In the genomic region with DNA sequence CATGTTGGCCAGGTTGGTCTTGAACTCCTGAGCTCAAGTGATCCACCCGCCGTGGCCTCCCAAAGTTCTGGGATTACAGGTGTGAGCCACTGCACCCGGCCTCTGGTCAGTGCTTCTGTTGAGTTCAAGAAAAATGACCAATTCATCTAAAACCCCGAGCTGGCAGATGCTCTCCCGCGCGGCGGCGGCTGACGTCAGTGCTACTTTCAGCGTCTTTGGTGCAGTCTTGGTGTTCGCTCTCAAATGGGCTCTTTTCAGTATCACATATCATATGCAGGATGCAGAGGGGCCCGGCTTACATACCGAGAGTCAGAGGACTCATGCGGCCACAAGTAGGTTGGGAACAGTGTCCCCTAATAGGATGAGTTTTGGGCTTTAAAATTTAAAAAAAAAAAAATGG, we compare ENCODE assay signal across 15 cellular contexts.
DNase-seq lines count a peak whose midpoint lies in the region; ATAC-seq and TF ChIP-seq lines count a peak whose summit lies in the region.
"Had no signal": no experiment of that assay in that cellular context is flagged by ENCODE, and none has a peak within 500 bp of the region (broad histone marks: within the 10 kb centered on the region; RNA-seq: fewer than 3 reads in every experiment).

No MANE protein-coding gene starts in this region.

- no peak for TF ChIP-seq POLR2A in uterus (IDR thresholded peaks at IDR 0.05)

- DNase-seq in Right ventricle myocardium superior: peak; percentile 39
- DNase-seq in cardiac septum (ENCODE audit: low spot score): no peak
- DNase-seq in endodermal cell: no peak
- no peak for DNase-seq in uterus
- DNase-seq in NCI-H1417 (lab: John Stamatoyannopoulos, UW): no peak
- no peak for DNase-seq in H4 (ENCODE audit: low spot score)
- DNase-seq in NCI-H1092 (lab: John Stamatoyannopoulos, UW): no peak
- DNase-seq: COR-L47, HCEC 1CT, NCI-H146, SIG-M5 had no signal

- H3K4me1 ChIP-seq in endodermal cell (ENCODE audit: control insufficient read depth, insufficient read depth, low read length) (peaks cover 15% of the 10 kb centered on the region), rectal smooth muscle tissue (ENCODE audit: control insufficient read depth, insufficient read depth, low read length) (peaks cover 63% of the 10 kb centered on the region), uterus (peaks cover 16 to 25% of the 10 kb centered on the region in 2 donors)

- H3K9me3 Mint-ChIP-seq in endodermal cell: peaks cover 5% of the 10 kb centered on the region
- H3K9me3 Mint-ChIP-seq: CD14-positive monocyte, IgD-negative memory B cell had no signal

- peak overlapping the region; percentile 21 for H3K27ac Mint-ChIP-seq in endodermal cell
- H3K27ac Mint-ChIP-seq: IgD-negative memory B cell had no signal

- no peak overlapping the region for H3K4me3 Mint-ChIP-seq in endodermal cell
- H3K4me3 Mint-ChIP-seq: CD14-positive monocyte had no signal

- H3K27ac ChIP-seq in endodermal cell (ENCODE audit: low read depth, low read length) (no peak overlapping the region), rectal smooth muscle tissue (ENCODE audit: low read depth, low read length) (peak overlapping the region; percentile 73), uterus (peak overlapping the region; percentile 88 to 95)

- H3K27me3 Mint-ChIP-seq in endodermal cell (ENCODE audit: insufficient read depth): no peaks in the 10 kb centered on the region
- H3K27me3 Mint-ChIP-seq: IgD-negative memory B cell had no signal

- H3K9me3 ChIP-seq in endodermal cell (ENCODE audit: control insufficient read depth, low read length) (no peaks in the 10 kb centered on the region), uterus (no peaks in the 10 kb centered on the region)
- H3K9me3 ChIP-seq: Peyer's patch had no signal

- intact Hi-C loops in Right ventricle myocardium superior (cut with DNase I): no loop called here
- intact Hi-C loops in cardiac septum (cut with DNase I): no loop called here
- intact Hi-C loops in uterus (cut with DNase I; ENCODE audit: low total_unique reads): no loop called here

- H3K9ac ChIP-seq in endodermal cell (ENCODE audit: extremely low read depth, low read length, poor library complexity, severe bottlenecking) (no peak overlapping the region), rectal smooth muscle tissue (ENCODE audit: low read length) (no peak overlapping the region)

- no peak for ATAC-seq in Right ventricle myocardium superior (ENCODE audit: poor library complexity)

- peaks cover 45% of the 10 kb centered on the region for H3K4me1 Mint-ChIP-seq in endodermal cell

- 89 to 94% methylated on average over 11 to 15 of the region's 15 CpGs for WGBS in endodermal cell (ENCODE audit: insufficient coverage in 1 of 2, insufficient read length in 1 of 2), 2 experiments

- H3K36me3 Mint-ChIP-seq in endodermal cell (ENCODE audit: low read depth): peaks cover 10% of the 10 kb centered on the region

- TF ChIP-seq CTCF in endodermal cell (conservative IDR thresholded peaks at IDR 0.05) (no peak), uterus (IDR thresholded peaks at IDR 0.05) (no peak)

- H3K27me3 ChIP-seq in endodermal cell (ENCODE audit: control insufficient read depth, insufficient read depth, low read length, poor library complexity, severe bottlenecking): no peaks in the 10 kb centered on the region
- H3K27me3 ChIP-seq in rectal smooth muscle tissue (ENCODE audit: control insufficient read depth, insufficient read depth, low read length): no peaks in the 10 kb centered on the region
- H3K27me3 ChIP-seq in uterus: no peaks in the 10 kb centered on the region
- H3K27me3 ChIP-seq: Peyer's patch had no signal

- H3K4me3 ChIP-seq in endodermal cell (ENCODE audit: low read length) (no peak overlapping the region), rectal smooth muscle tissue (ENCODE audit: low read length) (no peak overlapping the region), uterus (no peak overlapping the region)
- H3K4me3 ChIP-seq: Peyer's patch had no signal

- peaks cover 7% of the 10 kb centered on the region for H3K36me3 ChIP-seq in endodermal cell (ENCODE audit: control insufficient read depth, insufficient read depth, low read length)
- H3K36me3 ChIP-seq in rectal smooth muscle tissue (ENCODE audit: control insufficient read depth, insufficient read depth, low read length): no peaks in the 10 kb centered on the region
- no peaks in the 10 kb centered on the region for H3K36me3 ChIP-seq in uterus
- H3K36me3 ChIP-seq: Peyer's patch had no signal
